In genomic region chr11:124759268-124760204, GRCh38 we compare ENCODE assay signal across 2 cellular contexts.
TF ChIP-seq lines count a peak whose summit lies in the region.

No MANE protein-coding gene starts in this region.

TF ChIP-seq in SK-N-SH, 30 proteins besides CTCF, POLR2A, EP300 and RAD21 (continued from another document):
- no peak for TF ChIP-seq PBX3 (IDR thresholded peaks at IDR 0.05)

TF ChIP-seq in SK-N-SH treated with all-trans-retinoic acid at 6 μM for 48 hours, 23 proteins besides CTCF, POLR2A, EP300 and RAD21 (continued from another document):
- TF ChIP-seq TSHZ2 (CRISPR knock-in tag; IDR thresholded peaks at IDR 0.05) (no peak), RARB (CRISPR knock-in tag; IDR thresholded peaks at IDR 0.05) (no peak), TCF4 (CRISPR knock-in tag; IDR thresholded peaks at IDR 0.05; ENCODE audit: borderline replicate concordance) (no peak), CSDC2 (CRISPR knock-in tag; IDR thresholded peaks at IDR 0.05) (no peak), PPARA (CRISPR knock-in tag; IDR thresholded peaks at IDR 0.05; ENCODE audit: borderline replicate concordance) (no peak), ZFP30 (CRISPR knock-in tag; IDR thresholded peaks at IDR 0.05) (no peak), GLIS3 (CRISPR knock-in tag; IDR thresholded peaks at IDR 0.05) (no peak), OSR1 (CRISPR knock-in tag; IDR thresholded peaks at IDR 0.05) (no peak)
